19 cellular contexts compared by ENCODE assay signal in the genomic region with DNA sequence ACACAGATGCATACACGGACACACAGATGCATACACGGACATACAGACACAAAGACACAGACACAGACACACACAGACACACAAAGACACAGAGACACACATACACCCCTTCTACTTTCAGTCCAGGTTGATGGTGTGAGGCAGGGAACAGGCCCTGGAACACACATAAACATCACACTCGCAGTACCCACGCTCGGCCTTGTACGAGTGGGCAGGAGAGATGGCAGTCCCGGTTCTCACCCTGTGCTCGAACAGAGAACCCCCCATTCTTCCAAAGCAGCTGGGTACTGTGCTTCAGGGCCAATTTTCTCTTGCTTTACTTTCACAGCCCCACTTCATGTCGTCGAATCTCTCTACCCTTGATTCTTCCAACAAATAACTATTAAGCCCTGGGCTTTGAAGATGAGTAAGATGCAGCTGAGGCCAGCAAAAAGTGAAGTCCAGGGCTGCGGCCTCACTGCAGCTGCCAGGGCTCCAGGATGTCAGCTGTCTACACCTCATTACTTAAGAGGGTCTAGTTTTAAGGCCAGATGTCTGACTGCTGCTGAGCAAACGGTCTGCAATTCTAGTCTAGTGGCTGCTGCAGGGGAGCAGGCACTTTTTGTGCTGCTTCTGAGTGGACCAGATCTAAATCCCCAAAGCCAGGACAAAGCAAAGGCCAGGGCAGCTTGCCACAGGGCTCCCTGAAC.
A peak's percentile ranks its signal among the peaks of the same experiment; 100 is the strongest.
DNase-seq lines count a peak whose midpoint lies in the region; ATAC-seq lines count a peak whose summit lies in the region.
"Had no signal": no experiment of that assay in that cellular context is flagged by ENCODE, and none has a peak within 500 bp of the region (broad histone marks: within the 10 kb centered on the region; RNA-seq: fewer than 3 reads in every experiment).

No MANE protein-coding gene starts in this region.

- ATAC-seq in HG03342 (IDR thresholded peaks at IDR 0.05; ENCODE audit: unreplicated experiment) = no peak
- ATAC-seq: HepG2, left colon had no signal

- H3K4me3 ChIP-seq in skeletal muscle cell (ENCODE audit: low read depth, low read length) = no peak overlapping the region
- H3K4me3 ChIP-seq: thoracic aorta had no signal

- DNase-seq in SHP77 (lab: John Stamatoyannopoulos, UW) (peak; percentile 26 to 50), SHP77 treated with DMSO at 0.1 percent for 48 hours (lab: John Stamatoyannopoulos, UW) (no peak), RPMI8226 (peak; percentile 53), cardiac septum (ENCODE audit: low spot score) (peak; percentile 61), skeletal muscle cell (ENCODE audit: low read depth) (peak; percentile 69), superior temporal gyrus (ENCODE audit: extremely low spot score) (no peak), NCI-H1105 (lab: John Stamatoyannopoulos, UW) (no peak)
- DNase-seq: activated CD4-positive, alpha-beta T cell treated with anti-CD3 and anti-CD28 coated beads, Interleukin-2, amount 10 ng/mL, durations not matched to agents 7 days and 5 days; activated effector memory CD4-positive, alpha-beta T cell treated with anti-CD3 and anti-CD28 coated beads, Interleukin-2, amount 50 U/mL, for 16 hours; dermis blood vessel endothelial cell; HFFc6; left colon; NCI-H1417; NCI-H69; OCI-M1; stimulated activated CD4-positive, alpha-beta T cell treated with anti-CD3 and anti-CD28 coated beads, Interleukin-15, amount 100 ng/mL, for 24 hours had no signal

- intact Hi-C loops in cardiac septum (cut with DNase I) = no loop called here

Comparison
In these comparisons a context has a peak if more than half of its experiments do, and no peak if none do; other contexts are left out.
1. DNase-seq: peak in SHP77 (2 of 2), RPMI8226 (single experiment), cardiac septum (single experiment) and skeletal muscle cell (single experiment); none in SHP77 treated with DMSO at 0.1 percent for 48 hours (single experiment), superior temporal gyrus (single experiment) and NCI-H1105 (single experiment).